Comparison of ENCODE assay signal across 1 cellular context in the genomic region with DNA sequence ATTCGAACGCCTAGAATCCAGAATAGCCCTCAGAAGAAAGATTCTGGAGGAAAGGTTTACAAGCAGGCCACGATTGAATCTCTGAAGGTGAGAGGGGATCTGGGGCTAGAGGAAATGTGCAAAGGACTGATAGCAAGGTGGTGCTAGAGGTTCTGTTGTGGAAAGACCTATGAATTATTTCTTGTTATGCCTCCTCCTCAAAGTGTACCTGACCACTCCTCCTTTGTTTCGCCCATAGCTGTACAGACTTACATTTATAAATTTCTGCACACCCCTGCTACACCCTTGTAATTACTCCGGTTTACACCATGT.
TF ChIP-seq lines count a peak whose summit lies in the region.

No MANE protein-coding gene starts in this region.

TF ChIP-seq in K562, 482 proteins besides CTCF, POLR2A, EP300 and RAD21 (continued from another document and continues in another):
- TF ChIP-seq ETV1 (tag; conservative IDR thresholded peaks at IDR 0.05; ENCODE audit: low read depth) = no peak
- TF ChIP-seq, protein P1, sequence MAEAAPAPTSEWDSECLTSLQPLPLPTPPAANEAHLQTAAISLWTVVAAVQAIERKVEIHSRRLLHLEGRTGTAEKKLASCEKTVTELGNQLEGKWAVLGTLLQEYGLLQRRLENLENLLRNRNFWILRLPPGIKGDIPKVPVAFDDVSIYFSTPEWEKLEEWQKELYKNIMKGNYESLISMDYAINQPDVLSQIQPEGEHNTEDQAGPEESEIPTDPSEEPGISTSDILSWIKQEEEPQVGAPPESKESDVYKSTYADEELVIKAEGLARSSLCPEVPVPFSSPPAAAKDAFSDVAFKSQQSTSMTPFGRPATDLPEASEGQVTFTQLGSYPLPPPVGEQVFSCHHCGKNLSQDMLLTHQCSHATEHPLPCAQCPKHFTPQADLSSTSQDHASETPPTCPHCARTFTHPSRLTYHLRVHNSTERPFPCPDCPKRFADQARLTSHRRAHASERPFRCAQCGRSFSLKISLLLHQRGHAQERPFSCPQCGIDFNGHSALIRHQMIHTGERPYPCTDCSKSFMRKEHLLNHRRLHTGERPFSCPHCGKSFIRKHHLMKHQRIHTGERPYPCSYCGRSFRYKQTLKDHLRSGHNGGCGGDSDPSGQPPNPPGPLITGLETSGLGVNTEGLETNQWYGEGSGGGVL (CRISPR knock-in tag; IDR thresholded peaks at IDR 0.05) = no peak
- TF ChIP-seq, protein P2, sequence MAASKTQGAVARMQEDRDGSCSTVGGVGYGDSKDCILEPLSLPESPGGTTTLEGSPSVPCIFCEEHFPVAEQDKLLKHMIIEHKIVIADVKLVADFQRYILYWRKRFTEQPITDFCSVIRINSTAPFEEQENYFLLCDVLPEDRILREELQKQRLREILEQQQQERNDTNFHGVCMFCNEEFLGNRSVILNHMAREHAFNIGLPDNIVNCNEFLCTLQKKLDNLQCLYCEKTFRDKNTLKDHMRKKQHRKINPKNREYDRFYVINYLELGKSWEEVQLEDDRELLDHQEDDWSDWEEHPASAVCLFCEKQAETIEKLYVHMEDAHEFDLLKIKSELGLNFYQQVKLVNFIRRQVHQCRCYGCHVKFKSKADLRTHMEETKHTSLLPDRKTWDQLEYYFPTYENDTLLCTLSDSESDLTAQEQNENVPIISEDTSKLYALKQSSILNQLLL (CRISPR knock-in tag; IDR thresholded peaks at IDR 0.05; ENCODE audit: borderline replicate concordance) = no peak
- no peak for TF ChIP-seq MTF1 (CRISPR knock-in tag; IDR thresholded peaks at IDR 0.05; ENCODE audit: borderline replicate concordance)
- TF ChIP-seq PYGO2 (tag; IDR thresholded peaks at IDR 0.05) = no peak
- TF ChIP-seq DPF2 (IDR thresholded peaks at IDR 0.05) = peak; percentile 86
- TF ChIP-seq ESRRB (CRISPR knock-in tag; IDR thresholded peaks at IDR 0.05; ENCODE audit: borderline replicate concordance) = no peak
- TF ChIP-seq KDM2B (CRISPR knock-in tag; IDR thresholded peaks at IDR 0.05) = no peak
- no peak for TF ChIP-seq HSF4 (CRISPR knock-in tag; IDR thresholded peaks at IDR 0.05; ENCODE audit: borderline replicate concordance)
- TF ChIP-seq CHD4 (IDR thresholded peaks at IDR 0.05; ENCODE audit: insufficient read depth, insufficient replicate concordance, low read depth, low read length, poor library complexity, severe bottlenecking) = no peak
- TF ChIP-seq ZNF507 (tag; conservative IDR thresholded peaks at IDR 0.05) = no peak
- TF ChIP-seq NELFE (IDR thresholded peaks at IDR 0.05; ENCODE audit: insufficient read depth, insufficient read length) = no peak
- no peak for TF ChIP-seq ZNF274 (IDR thresholded peaks at IDR 0.05; ENCODE audit: borderline replicate concordance, low read depth, low read length)
- TF ChIP-seq, protein P3, sequence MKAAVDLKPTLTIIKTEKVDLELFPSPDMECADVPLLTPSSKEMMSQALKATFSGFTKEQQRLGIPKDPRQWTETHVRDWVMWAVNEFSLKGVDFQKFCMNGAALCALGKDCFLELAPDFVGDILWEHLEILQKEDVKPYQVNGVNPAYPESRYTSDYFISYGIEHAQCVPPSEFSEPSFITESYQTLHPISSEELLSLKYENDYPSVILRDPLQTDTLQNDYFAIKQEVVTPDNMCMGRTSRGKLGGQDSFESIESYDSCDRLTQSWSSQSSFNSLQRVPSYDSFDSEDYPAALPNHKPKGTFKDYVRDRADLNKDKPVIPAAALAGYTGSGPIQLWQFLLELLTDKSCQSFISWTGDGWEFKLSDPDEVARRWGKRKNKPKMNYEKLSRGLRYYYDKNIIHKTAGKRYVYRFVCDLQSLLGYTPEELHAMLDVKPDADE (conservative IDR thresholded peaks at IDR 0.05; ENCODE audit: control insufficient read depth, low read depth, low read length) = no peak
- no peak for TF ChIP-seq GTF2E2 (tag; IDR thresholded peaks at IDR 0.05)
- no peak for TF ChIP-seq ZNF3 (CRISPR knock-in tag; IDR thresholded peaks at IDR 0.05)
- no peak for TF ChIP-seq ZNF124 (CRISPR knock-in tag; IDR thresholded peaks at IDR 0.05)
- no peak for TF ChIP-seq SMC3 (conservative IDR thresholded peaks at IDR 0.05; ENCODE audit: insufficient read depth, low read depth, low read length)
- TF ChIP-seq SMARCA4 (IDR thresholded peaks at IDR 0.05) = peak; percentile 73
- TF ChIP-seq, protein P4, sequence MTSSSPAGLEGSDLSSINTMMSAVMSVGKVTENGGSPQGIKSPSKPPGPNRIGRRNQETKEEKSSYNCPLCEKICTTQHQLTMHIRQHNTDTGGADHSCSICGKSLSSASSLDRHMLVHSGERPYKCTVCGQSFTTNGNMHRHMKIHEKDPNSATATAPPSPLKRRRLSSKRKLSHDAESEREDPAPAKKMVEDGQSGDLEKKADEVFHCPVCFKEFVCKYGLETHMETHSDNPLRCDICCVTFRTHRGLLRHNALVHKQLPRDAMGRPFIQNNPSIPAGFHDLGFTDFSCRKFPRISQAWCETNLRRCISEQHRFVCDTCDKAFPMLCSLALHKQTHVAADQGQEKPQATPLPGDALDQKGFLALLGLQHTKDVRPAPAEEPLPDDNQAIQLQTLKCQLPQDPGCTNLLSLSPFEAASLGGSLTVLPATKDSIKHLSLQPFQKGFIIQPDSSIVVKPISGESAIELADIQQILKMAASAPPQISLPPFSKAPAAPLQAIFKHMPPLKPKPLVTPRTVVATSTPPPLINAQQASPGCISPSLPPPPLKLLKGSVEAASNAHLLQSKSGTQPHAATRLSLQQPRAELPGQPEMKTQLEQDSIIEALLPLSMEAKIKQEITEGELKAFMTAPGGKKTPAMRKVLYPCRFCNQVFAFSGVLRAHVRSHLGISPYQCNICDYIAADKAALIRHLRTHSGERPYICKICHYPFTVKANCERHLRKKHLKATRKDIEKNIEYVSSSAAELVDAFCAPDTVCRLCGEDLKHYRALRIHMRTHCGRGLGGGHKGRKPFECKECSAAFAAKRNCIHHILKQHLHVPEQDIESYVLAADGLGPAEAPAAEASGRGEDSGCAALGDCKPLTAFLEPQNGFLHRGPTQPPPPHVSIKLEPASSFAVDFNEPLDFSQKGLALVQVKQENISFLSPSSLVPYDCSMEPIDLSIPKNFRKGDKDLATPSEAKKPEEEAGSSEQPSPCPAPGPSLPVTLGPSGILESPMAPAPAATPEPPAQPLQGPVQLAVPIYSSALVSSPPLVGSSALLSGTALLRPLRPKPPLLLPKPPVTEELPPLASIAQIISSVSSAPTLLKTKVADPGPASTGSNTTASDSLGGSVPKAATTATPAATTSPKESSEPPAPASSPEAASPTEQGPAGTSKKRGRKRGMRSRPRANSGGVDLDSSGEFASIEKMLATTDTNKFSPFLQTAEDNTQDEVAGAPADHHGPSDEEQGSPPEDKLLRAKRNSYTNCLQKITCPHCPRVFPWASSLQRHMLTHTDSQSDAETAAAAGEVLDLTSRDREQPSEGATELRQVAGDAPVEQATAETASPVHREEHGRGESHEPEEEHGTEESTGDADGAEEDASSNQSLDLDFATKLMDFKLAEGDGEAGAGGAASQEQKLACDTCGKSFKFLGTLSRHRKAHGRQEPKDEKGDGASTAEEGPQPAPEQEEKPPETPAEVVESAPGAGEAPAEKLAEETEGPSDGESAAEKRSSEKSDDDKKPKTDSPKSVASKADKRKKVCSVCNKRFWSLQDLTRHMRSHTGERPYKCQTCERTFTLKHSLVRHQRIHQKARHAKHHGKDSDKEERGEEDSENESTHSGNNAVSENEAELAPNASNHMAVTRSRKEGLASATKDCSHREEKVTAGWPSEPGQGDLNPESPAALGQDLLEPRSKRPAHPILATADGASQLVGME (CRISPR knock-in tag; IDR thresholded peaks at IDR 0.05) = no peak
- TF ChIP-seq MAZ (CRISPR knock-in tag; conservative IDR thresholded peaks at IDR 0.05 in 1 of 2, IDR thresholded peaks at IDR 0.05 in 1 of 2) = no peak
- no peak for TF ChIP-seq PURB (CRISPR knock-in tag; IDR thresholded peaks at IDR 0.05; ENCODE audit: low read depth)
- no peak for TF ChIP-seq HCFC1 (IDR thresholded peaks at IDR 0.05; ENCODE audit: low read depth, low read length)
- no peak for TF ChIP-seq ZNF324 (CRISPR knock-in tag; IDR thresholded peaks at IDR 0.05)
- TF ChIP-seq FOXM1 (IDR thresholded peaks at IDR 0.05; ENCODE audit: low read depth) = 0 out of 2 replicates have a peak, but pooled peaks have one; percentile 37
- no peak for TF ChIP-seq FOXM1 (CRISPR knock-in tag; IDR thresholded peaks at IDR 0.05; ENCODE audit: low read depth)
- no peak for TF ChIP-seq RBBP5 (IDR thresholded peaks at IDR 0.05; ENCODE audit: borderline replicate concordance, insufficient read depth, low read length, poor library complexity, severe bottlenecking)
- TF ChIP-seq ILK (tag; IDR thresholded peaks at IDR 0.05; ENCODE audit: borderline replicate concordance, low read depth) = no peak
- TF ChIP-seq WHSC1 (IDR thresholded peaks at IDR 0.05; ENCODE audit: low read length) = no peak
- TF ChIP-seq, protein P5, sequence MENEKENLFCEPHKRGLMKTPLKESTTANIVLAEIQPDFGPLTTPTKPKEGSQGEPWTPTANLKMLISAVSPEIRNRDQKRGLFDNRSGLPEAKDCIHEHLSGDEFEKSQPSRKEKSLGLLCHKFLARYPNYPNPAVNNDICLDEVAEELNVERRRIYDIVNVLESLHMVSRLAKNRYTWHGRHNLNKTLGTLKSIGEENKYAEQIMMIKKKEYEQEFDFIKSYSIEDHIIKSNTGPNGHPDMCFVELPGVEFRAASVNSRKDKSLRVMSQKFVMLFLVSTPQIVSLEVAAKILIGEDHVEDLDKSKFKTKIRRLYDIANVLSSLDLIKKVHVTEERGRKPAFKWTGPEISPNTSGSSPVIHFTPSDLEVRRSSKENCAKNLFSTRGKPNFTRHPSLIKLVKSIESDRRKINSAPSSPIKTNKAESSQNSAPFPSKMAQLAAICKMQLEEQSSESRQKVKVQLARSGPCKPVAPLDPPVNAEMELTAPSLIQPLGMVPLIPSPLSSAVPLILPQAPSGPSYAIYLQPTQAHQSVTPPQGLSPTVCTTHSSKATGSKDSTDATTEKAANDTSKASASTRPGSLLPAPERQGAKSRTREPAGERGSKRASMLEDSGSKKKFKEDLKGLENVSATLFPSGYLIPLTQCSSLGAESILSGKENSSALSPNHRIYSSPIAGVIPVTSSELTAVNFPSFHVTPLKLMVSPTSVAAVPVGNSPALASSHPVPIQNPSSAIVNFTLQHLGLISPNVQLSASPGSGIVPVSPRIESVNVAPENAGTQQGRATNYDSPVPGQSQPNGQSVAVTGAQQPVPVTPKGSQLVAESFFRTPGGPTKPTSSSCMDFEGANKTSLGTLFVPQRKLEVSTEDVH (IDR thresholded peaks at IDR 0.05; ENCODE audit: low read depth, partially characterized antibody) = no peak
- TF ChIP-seq ZNF121 (CRISPR knock-in tag; conservative IDR thresholded peaks at IDR 0.05) = no peak
- no peak for TF ChIP-seq EWSR1 (IDR thresholded peaks at IDR 0.05; ENCODE audit: borderline replicate concordance, low read depth, partially characterized antibody)
- peak; percentile 33; the same call in 1 of the 2 replicates for TF ChIP-seq LEF1 (IDR thresholded peaks at IDR 0.05)
- TF ChIP-seq, protein P6, sequence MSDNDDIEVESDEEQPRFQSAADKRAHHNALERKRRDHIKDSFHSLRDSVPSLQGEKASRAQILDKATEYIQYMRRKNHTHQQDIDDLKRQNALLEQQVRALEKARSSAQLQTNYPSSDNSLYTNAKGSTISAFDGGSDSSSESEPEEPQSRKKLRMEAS (CRISPR knock-in tag; IDR thresholded peaks at IDR 0.05) = no peak
- TF ChIP-seq ATF1 (CRISPR knock-in tag; IDR thresholded peaks at IDR 0.05) = no peak
- no peak for TF ChIP-seq ATF1 (tag; IDR thresholded peaks at IDR 0.05)
- no peak for TF ChIP-seq STAG1 (CRISPR knock-in tag; IDR thresholded peaks at IDR 0.05; ENCODE audit: borderline replicate concordance)
- no peak for TF ChIP-seq PTRF (tag; IDR thresholded peaks at IDR 0.05)
- no peak for TF ChIP-seq MXI1 (IDR thresholded peaks at IDR 0.05; ENCODE audit: low read depth, low read length)
- TF ChIP-seq ZNF197 (CRISPR knock-in tag; IDR thresholded peaks at IDR 0.05; ENCODE audit: low read depth) = no peak
- TF ChIP-seq FOXK2 (conservative IDR thresholded peaks at IDR 0.05 in 1 of 2, IDR thresholded peaks at IDR 0.05 in 1 of 2; ENCODE audit: low read depth in 2 of 2) = peak; percentile 44 to 52; a peak in 3 of 4 replicates
- no peak for TF ChIP-seq ZNF696 (CRISPR knock-in tag; conservative IDR thresholded peaks at IDR 0.05)
- TF ChIP-seq SMAD1 (IDR thresholded peaks at IDR 0.05; ENCODE audit: low read depth, low read length, partially characterized antibody) = no peak
- TF ChIP-seq NFATC3 (IDR thresholded peaks at IDR 0.05) = no peak
- no peak for TF ChIP-seq SREBF2 (CRISPR knock-in tag; IDR thresholded peaks at IDR 0.05)
- no peak for TF ChIP-seq BRD9 (IDR thresholded peaks at IDR 0.05; ENCODE audit: low read depth, partially characterized antibody)
- TF ChIP-seq KAT7 (CRISPR knock-in tag; IDR thresholded peaks at IDR 0.05; ENCODE audit: borderline replicate concordance) = no peak
- no peak for TF ChIP-seq THRAP3 (IDR thresholded peaks at IDR 0.05; ENCODE audit: borderline replicate concordance)
- no peak for TF ChIP-seq BACH1 (tag; IDR thresholded peaks at IDR 0.05)
- TF ChIP-seq EP400 (IDR thresholded peaks at IDR 0.05) = no peak
- peak in 1 of 2 experiments; percentile 96; a peak in 1 of 4 replicates for TF ChIP-seq ARNT (IDR thresholded peaks at IDR 0.05)
- TF ChIP-seq CBX8 (IDR thresholded peaks at IDR 0.05; ENCODE audit: borderline replicate concordance, extremely low read depth, low read depth, low read length, poor library complexity, severe bottlenecking) = no peak
- TF ChIP-seq, protein P7, sequence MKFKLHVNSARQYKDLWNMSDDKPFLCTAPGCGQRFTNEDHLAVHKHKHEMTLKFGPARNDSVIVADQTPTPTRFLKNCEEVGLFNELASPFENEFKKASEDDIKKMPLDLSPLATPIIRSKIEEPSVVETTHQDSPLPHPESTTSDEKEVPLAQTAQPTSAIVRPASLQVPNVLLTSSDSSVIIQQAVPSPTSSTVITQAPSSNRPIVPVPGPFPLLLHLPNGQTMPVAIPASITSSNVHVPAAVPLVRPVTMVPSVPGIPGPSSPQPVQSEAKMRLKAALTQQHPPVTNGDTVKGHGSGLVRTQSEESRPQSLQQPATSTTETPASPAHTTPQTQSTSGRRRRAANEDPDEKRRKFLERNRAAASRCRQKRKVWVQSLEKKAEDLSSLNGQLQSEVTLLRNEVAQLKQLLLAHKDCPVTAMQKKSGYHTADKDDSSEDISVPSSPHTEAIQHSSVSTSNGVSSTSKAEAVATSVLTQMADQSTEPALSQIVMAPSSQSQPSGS (CRISPR knock-in tag; IDR thresholded peaks at IDR 0.05) = no peak
- TF ChIP-seq, protein P8, sequence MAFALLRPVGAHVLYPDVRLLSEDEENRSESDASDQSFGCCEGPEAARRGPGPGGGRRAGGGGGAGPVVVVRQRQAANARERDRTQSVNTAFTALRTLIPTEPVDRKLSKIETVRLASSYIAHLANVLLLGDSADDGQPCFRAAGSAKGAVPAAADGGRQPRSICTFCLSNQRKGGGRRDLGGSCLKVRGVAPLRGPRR (CRISPR knock-in tag; IDR thresholded peaks at IDR 0.05) = no peak
- no peak for TF ChIP-seq ETV6 (IDR thresholded peaks at IDR 0.05; ENCODE audit: borderline replicate concordance in 1 of 2, low read depth in 2 of 2, low read length in 1 of 2)
- TF ChIP-seq ETV6 (CRISPR knock-in tag; IDR thresholded peaks at IDR 0.05; ENCODE audit: borderline replicate concordance) = no peak
- 0 out of 2 replicates have a peak, but pooled peaks have one; percentile 47 for TF ChIP-seq TCF7 (IDR thresholded peaks at IDR 0.05; ENCODE audit: borderline replicate concordance)
- no peak for TF ChIP-seq ARID2 (IDR thresholded peaks at IDR 0.05)
- TF ChIP-seq C11orf30 (IDR thresholded peaks at IDR 0.05; ENCODE audit: low read depth) = no peak
- TF ChIP-seq ZNF586 (CRISPR knock-in tag; conservative IDR thresholded peaks at IDR 0.05) = no peak
- no peak for TF ChIP-seq POLR2G (IDR thresholded peaks at IDR 0.05; ENCODE audit: low read depth, low read length)
- no peak for TF ChIP-seq ZNF584 (CRISPR knock-in tag; IDR thresholded peaks at IDR 0.05; ENCODE audit: low read depth)
